Comparison of ENCODE assay signal across 25 cellular contexts in the genomic region with DNA sequence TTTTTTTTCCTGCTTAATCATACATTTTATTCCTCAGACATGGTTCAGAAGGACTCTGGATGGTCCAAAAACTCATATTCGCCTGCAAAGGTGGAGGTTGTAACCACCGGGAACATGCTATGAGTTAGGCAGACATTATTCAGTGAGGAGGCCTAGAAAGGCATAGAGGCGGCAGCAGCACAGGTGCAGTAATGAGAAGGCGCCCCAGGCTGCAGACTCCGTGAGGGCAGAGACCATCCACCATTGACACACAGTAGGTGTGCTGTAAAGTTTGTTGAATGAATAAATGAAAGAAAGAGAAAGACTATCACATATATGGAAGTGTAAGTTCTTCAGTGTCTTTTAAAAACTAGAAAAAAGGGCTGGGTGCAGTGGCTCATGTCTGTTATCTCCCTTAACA.
"Had no signal": no experiment of that assay in that cellular context is flagged by ENCODE, and none has a peak within 500 bp of the region (broad histone marks: within the 10 kb centered on the region; RNA-seq: fewer than 3 reads in every experiment).

No MANE protein-coding gene starts in this region.

- H3K27ac ChIP-seq: gastrocnemius medialis, hepatocyte, prostate gland, stomach, thyroid gland, vagina had no signal

- H3K36me3 ChIP-seq: gastrocnemius medialis, heart left ventricle, prostate gland, stomach, thyroid gland, vagina had no signal

- DNase-seq: cortex of kidney; effector memory CD8-positive, alpha-beta T cell; foreskin fibroblast; gastrocnemius medialis; heart left ventricle; kidney; mucosa of descending colon; naive thymus-derived CD8-positive, alpha-beta T cell; nephron progenitor cell; nucleus accumbens; right cardiac atrium; small intestine; stimulated activated CD4-positive, alpha-beta T cell treated with anti-CD3 and anti-CD28 coated beads, Interleukin-12 subunit alpha, Interleukin-12 subunit beta, amount 100 ng/mL, for 4 hours; stimulated activated CD4-positive, alpha-beta T cell treated with anti-CD3 and anti-CD28 coated beads, Interleukin-2, amount 100 ng/mL, for 24 hours; stimulated activated CD4-positive, alpha-beta T cell treated with anti-CD3 and anti-CD28 coated beads, Interleukin-4, amount 100 ng/mL, for 24 hours; stimulated activated naive CD4-positive, alpha-beta T cell treated with Interleukin-2 at 50 U/mL for 16 hours; trophoblast cell had no signal

- H3K27me3 ChIP-seq: gastrocnemius medialis, heart left ventricle, hepatocyte, stomach, thyroid gland, vagina had no signal

- H3K4me3 ChIP-seq: gastrocnemius medialis, heart left ventricle, hepatocyte, lung, mucosa of descending colon, prostate gland, stomach, thyroid gland, vagina had no signal

- H3K9me3 ChIP-seq: gastrocnemius medialis, heart left ventricle, mucosa of descending colon, prostate gland, stomach, thyroid gland, vagina had no signal

- ATAC-seq: effector memory CD8-positive, alpha-beta T cell; gastrocnemius medialis; left lobe of liver; naive thymus-derived CD8-positive, alpha-beta T cell; stimulated activated effector memory CD8-positive, alpha-beta T cell treated with anti-CD3 and anti-CD28 coated beads, Interleukin-12 subunit alpha, Interleukin-12 subunit beta, amount 100 ng/mL, for 72 hours had no signal

- H3K4me1 ChIP-seq: gastrocnemius medialis, prostate gland, stomach, vagina had no signal
